17 cellular contexts compared by ENCODE assay signal in the genomic region with DNA sequence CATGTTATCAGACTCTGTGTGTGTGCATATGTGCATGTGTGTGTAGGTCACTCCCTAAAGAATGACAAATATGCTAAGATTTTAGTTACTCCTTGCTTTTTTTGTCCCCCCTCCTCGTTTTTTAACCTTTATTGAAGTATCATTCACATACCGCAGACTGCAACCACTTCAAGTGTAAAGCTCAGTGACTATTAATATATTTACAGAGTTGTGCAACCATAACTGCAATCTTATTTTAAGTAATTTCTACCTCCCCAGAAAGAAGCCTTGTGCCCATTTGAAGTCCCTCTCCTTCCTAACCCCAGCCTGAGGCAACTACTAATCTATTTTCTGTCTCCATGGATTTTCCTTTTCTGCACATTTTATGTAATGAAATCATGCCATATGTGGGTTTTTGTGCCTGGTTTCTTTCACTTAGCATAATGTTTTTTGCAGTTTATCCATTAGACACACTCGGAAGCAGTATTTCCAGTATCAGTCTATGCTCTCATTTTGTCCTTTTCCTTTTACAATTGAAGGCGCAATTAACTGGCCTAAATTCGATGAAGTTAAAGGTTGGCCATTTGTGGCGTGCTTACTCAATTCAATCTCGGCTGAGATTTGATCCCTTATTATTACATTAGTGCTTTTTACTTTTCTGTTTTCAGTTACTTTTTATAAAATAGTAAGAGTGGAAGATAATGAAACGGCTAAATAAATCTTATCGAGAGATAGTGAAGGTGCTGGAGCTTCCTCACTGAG.
"Had no signal": no experiment of that assay in that cellular context is flagged by ENCODE, and none has a peak within 500 bp of the region (broad histone marks: within the 10 kb centered on the region; RNA-seq: fewer than 3 reads in every experiment).

No MANE protein-coding gene starts in this region.

- DNase-seq: KBM-7, NCI-H1092, NCI-H1105 treated with DMSO at 0.1 percent for 48 hours, NCI-H1417 treated with DMSO at 0.1 percent for 48 hours, NCI-H146, NCI-H187, NCI-H2029, NCI-H2081 treated with DMSO at 0.1 percent for 48 hours, NCI-H2171, NCI-H226, NCI-H446, NCI-H510A, NCI-H524 treated with DMSO at 0.1 percent for 48 hours, NCI-H69, NCI-H774, RPMI8226, SHP77 had no signal
